ENCODE assay signal across 8 cellular contexts in genomic region chr3:50674349-50675178, GRCh38. TPM values are rescaled to one million over a fixed set of nuclear protein-coding genes. Genes with fewer than 3 reads are reported as not detected.
DNase-seq lines count a peak whose midpoint lies in the region; ATAC-seq and TF ChIP-seq lines count a peak whose summit lies in the region.

Gene DOCK3, plus strand, starts transcription at chr3:50674927. Its CDS starts 337 bp downstream, at chr3:50675264.

- H3K4me1 ChIP-seq in adipocyte (ENCODE audit: control insufficient read depth, insufficient read depth, low read length) (no peaks in the 10 kb centered on the region), psoas muscle (no peaks in the 10 kb centered on the region)

- peak within 1 kb of the TSS; percentile 22 for H3K9ac ChIP-seq in adipocyte (ENCODE audit: low read length)

- ATAC-seq in HG02798 (IDR thresholded peaks at IDR 0.05; ENCODE audit: poor library complexity, unreplicated experiment), result peak; percentile 62
- peak; percentile 81 for ATAC-seq in SK-N-SH treated with all-trans-retinoic acid at 6 μM for 48 hours
- ATAC-seq in left ventricle myocardium superior, result peak; percentile 93
- ATAC-seq in psoas muscle, result peak; percentile 85 to 94 (median 90)
- ATAC-seq in GM18858 (IDR thresholded peaks at IDR 0.05; ENCODE audit: unreplicated experiment), result no peak

- no peaks in the 10 kb centered on the region for H3K36me3 ChIP-seq in adipocyte (ENCODE audit: control insufficient read depth, insufficient read depth, low read length, severe bottlenecking)
- H3K36me3 ChIP-seq in psoas muscle (ENCODE audit: insufficient read depth in 1 of 2, low read depth in 1 of 2), result no peaks in the 10 kb centered on the region

- H3K4me1 Mint-ChIP-seq in Calu3 (ENCODE audit: low read depth, unreplicated experiment), result peaks cover 7% of the 10 kb centered on the region

- CTCF ChIA-PET in Calu3 (lab: Charles Lee), result interaction anchor here (0.6 kb wide), 1 partner anchor 686 kb away, joined by 4 read pairs; no protein-coding TSS in a partner anchor

- no peak for TF ChIP-seq CTCF in Calu3 (IDR thresholded peaks at IDR 0.05; ENCODE audit: unreplicated experiment)
- TF ChIP-seq CTCF in psoas muscle (IDR thresholded peaks at IDR 0.05), result no peak

- H3K27ac Mint-ChIP-seq in Calu3 (ENCODE audit: unreplicated experiment), result no peak within 1 kb of the TSS

- no TSS peak for BruUV-seq in Calu3 (replicated peaks; lab: Mats Ljungman, UMichigan)

- H3K4me3 ChIP-seq in adipocyte (ENCODE audit: low read length) (peak within 1 kb of the TSS; percentile 76), psoas muscle (peak within 1 kb of the TSS; percentile 65)

- peaks cover 78% of the 10 kb centered on the region for H3K27me3 Mint-ChIP-seq in Calu3 (ENCODE audit: unreplicated experiment)

- H3K27ac ChIP-seq in psoas muscle, result no peak within 1 kb of the TSS

- peak; percentile 57 for DNase-seq in Calu3
- DNase-seq in adipocyte (ENCODE audit: low read depth), result peak; percentile 88
- DNase-seq in left ventricle myocardium superior, result peak; percentile 84
- peak; percentile 69 to 80 for DNase-seq in psoas muscle
- DNase-seq in NCI-H2107 (lab: John Stamatoyannopoulos, UW), result no peak

- intact Hi-C loops in Calu3 (cut with micrococcal nuclease; ENCODE audit: unreplicated experiment) (loop anchor here (10.0 kb wide), 1 partner anchor 210 kb away; no protein-coding TSS in a partner anchor), left ventricle myocardium superior (cut with micrococcal nuclease) (no loop called here), psoas muscle (cut with DNase I) (no loop called here)

- H3K27me3 ChIP-seq in adipocyte (replicated peaks; ENCODE audit: control insufficient read depth, insufficient read depth, low read length) (peaks cover 22% of the 10 kb centered on the region), psoas muscle (ENCODE audit: insufficient read depth in 3 of 3, low read length in 2 of 3) (peaks cover 4 to 27% (median 9%) of the 10 kb centered on the region in 3 donors)

- WGBS in psoas muscle, 3 donors, result 3 to 6% (median 6%) methylated on average over 34 to 89 of the region's 89 CpGs

- no peaks in the 10 kb centered on the region for H3K9me3 ChIP-seq in adipocyte (ENCODE audit: control insufficient read depth, low read length)
- no peaks in the 10 kb centered on the region for H3K9me3 ChIP-seq in psoas muscle

- peak within 1 kb of the TSS; percentile 51 for H3K4me3 Mint-ChIP-seq in Calu3 (ENCODE audit: low read depth, unreplicated experiment)

- H3K36me3 Mint-ChIP-seq in Calu3 (ENCODE audit: insufficient read depth, unreplicated experiment), result no peaks in the 10 kb centered on the region

- no peaks in the 10 kb centered on the region for H3K9me3 Mint-ChIP-seq in Calu3 (ENCODE audit: low read depth, unreplicated experiment)

TF ChIP-seq in SK-N-SH treated with all-trans-retinoic acid at 6 μM for 48 hours, 23 proteins besides CTCF, POLR2A, EP300 and RAD21:
- no peak for TF ChIP-seq OSR1 (CRISPR knock-in tag; IDR thresholded peaks at IDR 0.05)
- no peak for TF ChIP-seq PPARA (CRISPR knock-in tag; IDR thresholded peaks at IDR 0.05; ENCODE audit: borderline replicate concordance)
- no peak for TF ChIP-seq PATZ1 (CRISPR knock-in tag; IDR thresholded peaks at IDR 0.05; ENCODE audit: borderline replicate concordance)
- no peak for TF ChIP-seq ESRRG (CRISPR knock-in tag; IDR thresholded peaks at IDR 0.05)
- TF ChIP-seq ZFP3 (CRISPR knock-in tag; IDR thresholded peaks at IDR 0.05), result no peak
- no peak for TF ChIP-seq TOX (CRISPR knock-in tag; IDR thresholded peaks at IDR 0.05; ENCODE audit: borderline replicate concordance)

RNA-seq across cellular contexts. Expression of gene DOCK3, which starts in this region (rescaled TPM):
- total RNA-seq in Calu3 (2022) (0.19 and 0.34 TPM in 2 replicates), left ventricle myocardium superior (3.8 TPM), psoas muscle (under 1 TPM; 0.46 to 0.91 (median 0.88) TPM)
- polyA plus RNA-seq in psoas muscle, result under 1 TPM; 0.01 to 0.91 (median 0.21) TPM

Comparison
In these comparisons a context has a peak if more than half of its experiments do, and no peak if none do; other contexts are left out.
1. Peak in DNase-seq in Calu3; RNA of the gene not detected or under 1 TPM.
2. Peak in DNase-seq, ATAC-seq and H3K4me3 ChIP-seq in psoas muscle; RNA of the gene not detected or under 1 TPM.